Comparison of ENCODE assay signal across 8 cellular contexts in genomic region chr1:117368116-117369108, GRCh38. TPM values are rescaled to one million over a fixed set of nuclear protein-coding genes. Genes with fewer than 3 reads are reported as not detected.
DNase-seq lines count a peak whose midpoint lies in the region; ATAC-seq and TF ChIP-seq lines count a peak whose summit lies in the region.

No MANE protein-coding gene starts in this region.

- H3K9me3 ChIP-seq in right atrium auricular region: no peaks in the 10 kb centered on the region

- H3K36me3 ChIP-seq in right atrium auricular region: no peaks in the 10 kb centered on the region

- H3K27ac Mint-ChIP-seq in activated naive CD8-positive, alpha-beta T cell treated with anti-CD3 and anti-CD28 coated beads for 36 hours: peak overlapping the region; percentile 79
- peak overlapping the region; percentile 76 to 94 (median 90) for H3K27ac Mint-ChIP-seq in immature natural killer cell
- peak overlapping the region; percentile 91 for H3K27ac Mint-ChIP-seq in stimulated activated memory B cell treated with anti-CD40 and anti-IgM and Interleukin-4, amounts not matched to agents 10 μg/mL and 1 μg/mL and 100 μg/mL, for 72 hours

- peak overlapping the region; percentile 85 for H3K4me3 Mint-ChIP-seq in activated naive CD8-positive, alpha-beta T cell treated with anti-CD3 and anti-CD28 coated beads for 36 hours
- peak overlapping the region; percentile 85 to 98 (median 92) for H3K4me3 Mint-ChIP-seq in immature natural killer cell
- H3K4me3 Mint-ChIP-seq in stimulated activated memory B cell treated with anti-CD40 and anti-IgM and Interleukin-4, amounts not matched to agents 10 μg/mL and 1 μg/mL and 100 μg/mL, for 72 hours: peak overlapping the region; percentile 98

- intact Hi-C loops in Right ventricle myocardium superior (cut with DNase I): no loop called here

- H3K9me3 Mint-ChIP-seq in activated naive CD8-positive, alpha-beta T cell treated with anti-CD3 and anti-CD28 coated beads for 36 hours: peaks cover 4% of the 10 kb centered on the region
- no peaks in the 10 kb centered on the region for H3K9me3 Mint-ChIP-seq in immature natural killer cell
- no peaks in the 10 kb centered on the region for H3K9me3 Mint-ChIP-seq in stimulated activated memory B cell treated with anti-CD40 and anti-IgM and Interleukin-4, amounts not matched to agents 10 μg/mL and 1 μg/mL and 100 μg/mL, for 72 hours

- no peaks in the 10 kb centered on the region for H3K27me3 ChIP-seq in right atrium auricular region

- H3K36me3 Mint-ChIP-seq in activated naive CD8-positive, alpha-beta T cell treated with anti-CD3 and anti-CD28 coated beads for 36 hours: peaks cover 3% of the 10 kb centered on the region
- no peaks in the 10 kb centered on the region for H3K36me3 Mint-ChIP-seq in immature natural killer cell
- H3K36me3 Mint-ChIP-seq in stimulated activated memory B cell treated with anti-CD40 and anti-IgM and Interleukin-4, amounts not matched to agents 10 μg/mL and 1 μg/mL and 100 μg/mL, for 72 hours: peaks cover 5% of the 10 kb centered on the region

- peaks cover 0 to 64% of the 10 kb centered on the region in 2 donors for H3K4me1 ChIP-seq in right atrium auricular region

- in situ Hi-C loops in KBM-7 (cut with MboI; ENCODE audit: low pct_unique_long_range_greater_than_20kb, low sequenced_read_pairs): no loop called here

- ATAC-seq in Right ventricle myocardium superior (ENCODE audit: poor library complexity) (no peak), HG03135 (IDR thresholded peaks at IDR 0.05; ENCODE audit: unreplicated experiment) (no peak)
- ATAC-seq in stimulated activated memory B cell treated with anti-CD40 and anti-IgM and Interleukin-4, amounts not matched to agents 10 μg/mL and 1 μg/mL and 100 μg/mL, for 72 hours: no peak

- peak overlapping the region; percentile 95 to 97 for H3K27ac ChIP-seq in right atrium auricular region

- no peaks in the 10 kb centered on the region for H3K27me3 Mint-ChIP-seq in activated naive CD8-positive, alpha-beta T cell treated with anti-CD3 and anti-CD28 coated beads for 36 hours
- H3K27me3 Mint-ChIP-seq in immature natural killer cell (ENCODE audit: low read depth in 3 of 3): peaks cover 11 to 17% (median 13%) of the 10 kb centered on the region in 3 donors
- no peaks in the 10 kb centered on the region for H3K27me3 Mint-ChIP-seq in stimulated activated memory B cell treated with anti-CD40 and anti-IgM and Interleukin-4, amounts not matched to agents 10 μg/mL and 1 μg/mL and 100 μg/mL, for 72 hours

- peaks cover 57% of the 10 kb centered on the region for H3K4me1 Mint-ChIP-seq in activated naive CD8-positive, alpha-beta T cell treated with anti-CD3 and anti-CD28 coated beads for 36 hours
- peaks cover 67 to 74% of the 10 kb centered on the region in 2 donors for H3K4me1 Mint-ChIP-seq in immature natural killer cell
- peaks cover 63% of the 10 kb centered on the region for H3K4me1 Mint-ChIP-seq in stimulated activated memory B cell treated with anti-CD40 and anti-IgM and Interleukin-4, amounts not matched to agents 10 μg/mL and 1 μg/mL and 100 μg/mL, for 72 hours

- TF ChIP-seq CTCF in right atrium auricular region (IDR thresholded peaks at IDR 0.05): no peak

- DNase-seq in right atrium auricular region (ENCODE audit: low spot score) (no peak), Right ventricle myocardium superior (no peak), KBM-7 (peak; percentile 50), immature natural killer cell (no peak), D341Med (ENCODE audit: low spot score) (no peak)
- DNase-seq in activated naive CD8-positive, alpha-beta T cell treated with anti-CD3 and anti-CD28 coated beads for 36 hours: no peak

- H3K4me3 ChIP-seq in right atrium auricular region: peak overlapping the region; percentile 77 to 89

RNA-seq across cellular contexts. Expression of gene MAN1A2, which starts 1.2 kb away (rescaled TPM):
- 10 to 100 TPM; 26.7 to 52.7 TPM for total RNA-seq in right atrium auricular region
- 23.5 TPM for total RNA-seq in Right ventricle myocardium superior
- total RNA-seq in activated naive CD8-positive, alpha-beta T cell treated with anti-CD3 and anti-CD28 coated beads for 36 hours: 10 to 100 TPM; 17.0 to 18.3 TPM
- 10 to 100 TPM; 21.9 to 29.2 (median 22.7) TPM for polyA plus RNA-seq in immature natural killer cell
